12 cellular contexts compared by ENCODE assay signal in genomic region chr18:659597-659996, GRCh38. TPM values are rescaled to one million over a fixed set of nuclear protein-coding genes. Genes with fewer than 3 reads are reported as not detected.
DNase-seq lines count a peak whose midpoint lies in the region; ATAC-seq and TF ChIP-seq lines count a peak whose summit lies in the region.
"Had no signal": no experiment of that assay in that cellular context is flagged by ENCODE, and none has a peak within 500 bp of the region (broad histone marks: within the 10 kb centered on the region; RNA-seq: fewer than 3 reads in every experiment).

No MANE protein-coding gene starts in this region.

- no peak overlapping the region for H3K4me2 ChIP-seq in IMR-90 (ENCODE audit: low read depth, low read length)

- H2BK120ac ChIP-seq in IMR-90 (ENCODE audit: low read depth, low read length), result no peak overlapping the region

- H2BK5ac ChIP-seq in IMR-90 (ENCODE audit: low read depth, low read length, poor library complexity, severe bottlenecking), result no peak overlapping the region

- H3K9me3 ChIP-seq in IMR-90 (ENCODE audit: control insufficient read depth, insufficient read depth, low read length), result no peaks in the 10 kb centered on the region
- H3K9me3 ChIP-seq: thoracic aorta had no signal

- no peak overlapping the region for H2BK20ac ChIP-seq in IMR-90 (ENCODE audit: low read depth, low read length)

- peaks cover 56% of the 10 kb centered on the region for H3K36me3 Mint-ChIP-seq in activated CD4-positive, alpha-beta T cell treated with anti-CD3 and anti-CD28 coated beads for 36 hours (ENCODE audit: low read depth)
- H3K36me3 Mint-ChIP-seq in activated naive CD4-positive, alpha-beta T cell treated with anti-CD3 and anti-CD28 coated beads, Interleukin-2, amount 50 U/mL, for 72 hours, result peaks cover 53 to 57% of the 10 kb centered on the region in 2 donors
- peaks cover 60% of the 10 kb centered on the region for H3K36me3 Mint-ChIP-seq in nephron progenitor cell (ENCODE audit: low read depth)

- peaks cover 6% of the 10 kb centered on the region for H3K9me1 ChIP-seq in IMR-90 (ENCODE audit: insufficient read depth, low read length)

- H3K4me1 Mint-ChIP-seq in activated CD4-positive, alpha-beta T cell treated with anti-CD3 and anti-CD28 coated beads for 36 hours, result peaks cover 12% of the 10 kb centered on the region
- H3K4me1 Mint-ChIP-seq in nephron progenitor cell, result peaks cover 21% of the 10 kb centered on the region

- H3K27ac Mint-ChIP-seq in activated CD4-positive, alpha-beta T cell treated with anti-CD3 and anti-CD28 coated beads for 36 hours, result peak overlapping the region; percentile 55
- peak overlapping the region; percentile 68 to 89 for H3K27ac Mint-ChIP-seq in activated naive CD4-positive, alpha-beta T cell treated with anti-CD3 and anti-CD28 coated beads, Interleukin-2, amount 50 U/mL, for 72 hours
- no peak overlapping the region for H3K27ac Mint-ChIP-seq in nephron progenitor cell
- H3K27ac Mint-ChIP-seq: dendritic cell treated with granulocyte-macrophage colony-stimulating factor and Interleukin-4, amounts not matched to agents 40 ng/mL and 50 ng/mL, for 4 days had no signal

- H3K36me3 ChIP-seq in IMR-90 (ENCODE audit: control insufficient read depth, insufficient read depth, low read length), result peaks cover 6% of the 10 kb centered on the region
- H3K36me3 ChIP-seq: thoracic aorta had no signal

- peaks cover 11% of the 10 kb centered on the region for H3K9me3 Mint-ChIP-seq in activated CD4-positive, alpha-beta T cell treated with anti-CD3 and anti-CD28 coated beads for 36 hours (ENCODE audit: low read depth)
- peaks cover 10 to 14% of the 10 kb centered on the region in 2 donors for H3K9me3 Mint-ChIP-seq in activated naive CD4-positive, alpha-beta T cell treated with anti-CD3 and anti-CD28 coated beads, Interleukin-2, amount 50 U/mL, for 72 hours
- peaks cover 45% of the 10 kb centered on the region for H3K9me3 Mint-ChIP-seq in nephron progenitor cell
- H3K9me3 Mint-ChIP-seq: dendritic cell treated with granulocyte-macrophage colony-stimulating factor and Interleukin-4, amounts not matched to agents 40 ng/mL and 50 ng/mL, for 4 days had no signal

- DNase-seq in activated CD4-positive, alpha-beta T cell treated with anti-CD3 and anti-CD28 coated beads for 36 hours, result no peak
- DNase-seq in activated CD4-positive, alpha-beta T cell treated with anti-CD3 and anti-CD28 coated beads, Interleukin-2, amount 50 U/mL, for 1 hour, result no peak
- DNase-seq in IMR-90 (no peak), nephron progenitor cell (no peak), NOMO-1 treated with DMSO at 0.1 percent for 48 hours (lab: John Stamatoyannopoulos, UW; ENCODE audit: unreplicated experiment) (no peak), UCSD-AML1 (lab: John Stamatoyannopoulos, UW; ENCODE audit: unreplicated experiment) (no peak)
- DNase-seq in activated naive CD4-positive, alpha-beta T cell treated with anti-CD3 and anti-CD28 coated beads, Interleukin-2, amount 50 U/mL, for 72 hours (ENCODE audit: low spot score in 2 of 2), result no peak
- DNase-seq: DMS79, NCI-H1105 had no signal

- no peak overlapping the region for H3K4me3 ChIP-seq in IMR-90 (ENCODE audit: insufficient read depth, low read depth, low read length)

- H3K79me1 ChIP-seq in IMR-90 (ENCODE audit: low read depth in 1 of 2, low read length in 2 of 2), result peaks cover 19 to 33% of the 10 kb centered on the region in 2 experiments

- H2AFZ ChIP-seq in IMR-90 (replicated peaks; ENCODE audit: low read length, poor library complexity), result no peak overlapping the region

- in situ Hi-C loops in IMR-90 (cut with MboI; ENCODE audit: low sequenced_read_pairs), result no loop called here

- H3K27ac ChIP-seq in IMR-90 (ENCODE audit: insufficient read depth, low read length), result no peak overlapping the region
- H3K27ac ChIP-seq: thoracic aorta had no signal

- H2AK9ac ChIP-seq in IMR-90 (replicated peaks; ENCODE audit: low read depth, low read length, poor library complexity), result no peak overlapping the region

- no peak for TF ChIP-seq POLR2A in IMR-90 (IDR thresholded peaks at IDR 0.05; ENCODE audit: low read depth, low read length)

- no peaks in the 10 kb centered on the region for H4K20me1 ChIP-seq in IMR-90 (ENCODE audit: insufficient read depth, low read length)

- H2AK5ac ChIP-seq in IMR-90 (ENCODE audit: low read depth, low read length), result no peak overlapping the region

- dilution Hi-C loops in IMR-90 (cut with HindIII; ENCODE audit: low sequenced_read_pairs, unreplicated experiment), result no loop called here

- TF ChIP-seq CTCF in IMR-90 (conservative IDR thresholded peaks at IDR 0.05; ENCODE audit: low read depth, low read length) (no peak), nephron progenitor cell (IDR thresholded peaks at IDR 0.05) (no peak)

- 100% methylated on average over 3 of the region's 6 CpGs; no CpG with 5 or more reads in 1 of the 2 experiments for WGBS in IMR-90 (ENCODE audit: extremely low coverage in 2 of 2, insufficient read length in 1 of 2), 2 experiments

- no peak for TF ChIP-seq RAD21 in IMR-90 (IDR thresholded peaks at IDR 0.05; ENCODE audit: low read length)

- intact Hi-C loops in activated CD4-positive, alpha-beta T cell treated with anti-CD3 and anti-CD28 coated beads for 36 hours (cut with DNase I, micrococcal nuclease), result loop anchor here in 1 of 2 experiments (2.0 kb wide), 1 partner anchor 501 kb away; the partner anchor contains the start of gene USP14
- intact Hi-C loops in IMR-90 (cut with micrococcal nuclease), result loop anchor here (5.0 to 10.0 kb wide), 2 partner anchors 53 to 175 kb away; partner anchors contain the start of gene ENOSF1

- H3K14ac ChIP-seq in IMR-90 (replicated peaks; ENCODE audit: low read depth, low read length), result no peak overlapping the region

- H2BK15ac ChIP-seq in IMR-90 (ENCODE audit: low read depth, low read length), result no peak overlapping the region

- H3K18ac ChIP-seq in IMR-90 (ENCODE audit: low read depth, low read length), result no peak overlapping the region

- no peak overlapping the region for H3K9ac ChIP-seq in IMR-90 (ENCODE audit: low read depth, low read length)

- H3K56ac ChIP-seq in IMR-90 (ENCODE audit: extremely low read depth, insufficient read depth, low read length), result no peak overlapping the region

- CTCF ChIA-PET in activated CD4-positive, alpha-beta T cell treated with anti-CD3 and anti-CD28 coated beads for 36 hours (lab: Charles Lee), result no interaction called here
- CTCF ChIA-PET in IMR-90 (lab: Yijun Ruan, JAX), result no interaction called here

- peaks cover 18% of the 10 kb centered on the region for H3K27me3 Mint-ChIP-seq in activated CD4-positive, alpha-beta T cell treated with anti-CD3 and anti-CD28 coated beads for 36 hours
- peaks cover 7% of the 10 kb centered on the region for H3K27me3 Mint-ChIP-seq in nephron progenitor cell (ENCODE audit: low read depth, poor library complexity)

- 0 out of 2 replicates have a peak overlapping the region, but pooled peaks have one; percentile 78 for H3K4ac ChIP-seq in IMR-90 (ENCODE audit: low read depth, low read length)

- no peak for ATAC-seq in activated CD4-positive, alpha-beta T cell treated with anti-CD3 and anti-CD28 coated beads for 36 hours
- ATAC-seq in IMR-90 (ENCODE audit: low read depth) (no peak), HG02981 (IDR thresholded peaks at IDR 0.05; ENCODE audit: unreplicated experiment) (no peak)
- ATAC-seq in activated naive CD4-positive, alpha-beta T cell treated with anti-CD3 and anti-CD28 coated beads, Interleukin-2, amount 50 U/mL, for 72 hours, result no peak

- BruUV-seq in IMR-90 (replicated peaks; lab: Mats Ljungman, UMichigan), result no TSS peak

- POLR2A ChIA-PET in activated CD4-positive, alpha-beta T cell treated with anti-CD3 and anti-CD28 coated beads for 36 hours (lab: Charles Lee), result no interaction called here
- POLR2A ChIA-PET in IMR-90 (lab: Charles Lee; ENCODE audit: unreplicated experiment), result no interaction called here

- H4K8ac ChIP-seq in IMR-90 (ENCODE audit: low read depth in 2 of 2, low read length in 2 of 2), result no peak overlapping the region

- peak overlapping the region; percentile 93 for H3K4me3 Mint-ChIP-seq in activated CD4-positive, alpha-beta T cell treated with anti-CD3 and anti-CD28 coated beads for 36 hours
- H3K4me3 Mint-ChIP-seq in nephron progenitor cell, result peak overlapping the region; percentile 89
- H3K4me3 Mint-ChIP-seq: dendritic cell treated with granulocyte-macrophage colony-stimulating factor and Interleukin-4, amounts not matched to agents 40 ng/mL and 50 ng/mL, for 4 days had no signal

- 0 out of 2 replicates have a peak overlapping the region, but pooled peaks have one; percentile 81 for H3K23ac ChIP-seq in IMR-90 (ENCODE audit: low read depth, low read length)

- no peak overlapping the region for H4K5ac ChIP-seq in IMR-90 (ENCODE audit: low read depth, low read length)

- H3K27me3 ChIP-seq in IMR-90 (ENCODE audit: control insufficient read depth, insufficient read depth, low read length), result no peaks in the 10 kb centered on the region

- H4K91ac ChIP-seq in IMR-90 (ENCODE audit: insufficient read depth, low read depth, low read length), result no peak overlapping the region

- H3K4me1 ChIP-seq in IMR-90 (ENCODE audit: control insufficient read depth, insufficient read depth, low read length), result 0 out of 2 replicates have a peak, but pooled peaks cover 2% of the 10 kb centered on the region

TF ChIP-seq in IMR-90, 13 proteins besides CTCF, POLR2A, EP300 and RAD21 (continues in another document):
- TF ChIP-seq BHLHE40 (IDR thresholded peaks at IDR 0.05; ENCODE audit: low read depth, low read length), result no peak
- TF ChIP-seq MXI1 (IDR thresholded peaks at IDR 0.05; ENCODE audit: borderline replicate concordance, low read depth, low read length), result no peak
- no peak for TF ChIP-seq SMC3 (IDR thresholded peaks at IDR 0.05; ENCODE audit: low read depth, low read length)
- no peak for TF ChIP-seq MAZ (IDR thresholded peaks at IDR 0.05; ENCODE audit: borderline replicate concordance, low read depth, low read length)
- TF ChIP-seq CEBPB (IDR thresholded peaks at IDR 0.05; ENCODE audit: low read depth, low read length), result no peak
- no peak for TF ChIP-seq RFX5 (IDR thresholded peaks at IDR 0.05; ENCODE audit: low read depth, low read length)

RNA-seq across cellular contexts. Expression of gene TYMS, which starts 2.1 kb away (rescaled TPM):
- 100 to 1,000 TPM; 331 to 372 TPM for total RNA-seq in activated CD4-positive, alpha-beta T cell treated with anti-CD3 and anti-CD28 coated beads for 36 hours
- 26.7 and 28.3 TPM in 2 replicates for total RNA-seq in IMR-90 (2012; rRNA removed)
- polyA plus RNA-seq in IMR-90 (2012; rRNA removed), result 92.2 and 96.9 TPM in 2 replicates
- polyA plus RNA-seq in IMR-90 (2012; cell fraction: cytosol; rRNA removed), result 43.9 and 50.3 TPM in 2 replicates
- 21.3 and 23.1 TPM in 2 replicates for polyA plus RNA-seq in IMR-90 (2012; cell fraction: nucleus; rRNA removed; ENCODE audit: low replicate concordance)
- 100 to 1,000 TPM; 344 to 378 TPM for total RNA-seq in activated naive CD4-positive, alpha-beta T cell treated with anti-CD3 and anti-CD28 coated beads, Interleukin-2, amount 50 U/mL, for 72 hours

RNA-seq across cellular contexts. Expression of gene ENOSF1, which starts 52.8 kb away (rescaled TPM):
- 10 to 100 TPM; 92.6 to 97.4 TPM for total RNA-seq in activated CD4-positive, alpha-beta T cell treated with anti-CD3 and anti-CD28 coated beads for 36 hours
- 10.0 and 12.2 TPM in 2 replicates for total RNA-seq in IMR-90 (2012; rRNA removed)
- polyA plus RNA-seq in IMR-90 (2012; rRNA removed), result 10.6 and 12.6 TPM in 2 replicates
- polyA plus RNA-seq in IMR-90 (2012; cell fraction: cytosol; rRNA removed), result 6.0 and 7.4 TPM in 2 replicates
- polyA plus RNA-seq in IMR-90 (2012; cell fraction: nucleus; rRNA removed; ENCODE audit: low replicate concordance), result 75.1 and 113 TPM in 2 replicates
- 10 to 100 TPM; 51.8 to 83.8 TPM for total RNA-seq in activated naive CD4-positive, alpha-beta T cell treated with anti-CD3 and anti-CD28 coated beads, Interleukin-2, amount 50 U/mL, for 72 hours

Comparison
In these comparisons a context has a peak if more than half of its experiments do, and no peak if none do; other contexts are left out.
1. RNA of gene TYMS, which starts 2.1 kb away (total RNA-seq): 344 to 378 TPM in activated naive CD4-positive, alpha-beta T cell treated with anti-CD3 and anti-CD28 coated beads, Interleukin-2, amount 50 U/mL, for 72 hours and 331 to 372 TPM in activated CD4-positive, alpha-beta T cell treated with anti-CD3 and anti-CD28 coated beads for 36 hours; 26.7 to 28.3 TPM in IMR-90; every median in the first group is over 10 times any median in the second.